ENCODE assay signal across 15 cellular contexts in the genomic region with DNA sequence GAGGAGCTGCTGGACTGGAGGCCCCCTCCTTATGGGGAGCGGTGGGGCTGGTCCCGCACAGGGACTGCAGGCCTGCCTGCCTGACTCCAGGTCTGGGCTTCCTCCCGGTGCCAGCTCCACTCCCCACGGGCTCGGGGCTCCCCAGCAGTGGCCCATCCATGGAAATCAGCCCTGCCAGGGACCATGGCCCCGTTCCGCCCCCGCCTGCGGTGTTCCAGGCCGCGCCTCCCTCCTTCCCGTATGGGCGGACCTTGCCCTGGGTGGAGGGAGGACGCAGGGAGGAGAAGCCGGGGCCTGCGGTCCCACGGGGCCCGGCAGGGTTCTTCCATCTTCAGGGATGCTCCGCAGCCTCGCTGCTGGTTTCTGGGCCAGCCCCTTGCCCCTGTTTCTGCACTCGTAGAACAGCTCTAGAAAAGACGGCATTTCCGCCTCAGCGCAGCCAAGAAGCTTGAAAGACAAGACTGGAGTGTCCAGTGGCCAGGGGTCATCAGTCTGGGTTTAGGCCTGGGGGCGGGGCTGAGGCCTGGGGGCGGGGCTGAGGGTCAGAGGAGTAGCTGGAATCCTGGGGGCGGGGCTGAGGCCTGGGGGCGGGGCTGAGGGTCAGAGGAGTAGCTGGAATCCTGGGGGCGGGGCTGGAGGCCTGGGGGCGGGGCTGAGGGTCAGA.
DNase-seq lines count a peak whose midpoint lies in the region; ATAC-seq and TF ChIP-seq lines count a peak whose summit lies in the region.
"Had no signal": no experiment of that assay in that cellular context is flagged by ENCODE, and none has a peak within 500 bp of the region (broad histone marks: within the 10 kb centered on the region; RNA-seq: fewer than 3 reads in every experiment).

No MANE protein-coding gene starts in this region.

- H3K27ac ChIP-seq in breast epithelium = no peak overlapping the region

- H3K9me3 ChIP-seq in ES-I3 (ENCODE audit: control insufficient read depth, insufficient read depth, low read length) (no peaks in the 10 kb centered on the region), iPS-15b (ENCODE audit: control insufficient read depth, insufficient read depth, low read length) (no peaks in the 10 kb centered on the region), breast epithelium (no peaks in the 10 kb centered on the region)
- H3K9me3 ChIP-seq: MG63 had no signal

- no peak for TF ChIP-seq POLR2A in breast epithelium (IDR thresholded peaks at IDR 0.05)

- intact Hi-C loops in posterior vena cava (cut with DNase I) (no loop called here), breast epithelium (cut with DNase I; ENCODE audit: low total_unique reads) (loop anchor here (1.0 kb wide), 1 partner anchor 14 kb away; no protein-coding TSS in a partner anchor)

- no peak for TF ChIP-seq CTCF in breast epithelium (IDR thresholded peaks at IDR 0.05)

- H3K36me3 ChIP-seq in ES-I3 (ENCODE audit: insufficient read depth, low read length) = no peaks in the 10 kb centered on the region
- peaks cover 3% of the 10 kb centered on the region for H3K36me3 ChIP-seq in iPS-15b (ENCODE audit: control insufficient read depth, insufficient read depth, low read length)
- H3K36me3 ChIP-seq in breast epithelium = no peaks in the 10 kb centered on the region
- H3K36me3 ChIP-seq: MG63 had no signal

- no peak for ATAC-seq in GM18519 (IDR thresholded peaks at IDR 0.05; ENCODE audit: low FRiP score, unreplicated experiment)
- ATAC-seq: PC-3 had no signal

- H3K9ac ChIP-seq in ES-I3 (ENCODE audit: low read depth, low read length) (peak overlapping the region; percentile 47; the same call in 1 of the 2 replicates), iPS-15b (ENCODE audit: low read depth, low read length) (no peak overlapping the region)

- H3K4me1 ChIP-seq in ES-I3 (ENCODE audit: insufficient read depth, low read length) (peaks cover 24% of the 10 kb centered on the region; the same call in 1 of the 2 replicates), iPS-15b (ENCODE audit: control insufficient read depth, insufficient read depth, low read length) (peaks cover 6% of the 10 kb centered on the region), breast epithelium (no peaks in the 10 kb centered on the region)

- H3K27me3 ChIP-seq in iPS-15b (ENCODE audit: control insufficient read depth, insufficient read depth, low read length) (no peaks in the 10 kb centered on the region), breast epithelium (peaks cover 0 to 36% of the 10 kb centered on the region in 2 donors)
- H3K27me3 ChIP-seq: MG63 had no signal

- H3K4me3 ChIP-seq in iPS-15b (ENCODE audit: low read depth, low read length) (peak overlapping the region; percentile 26), breast epithelium (no peak overlapping the region)
- H3K4me3 ChIP-seq: MG63 had no signal

- DNase-seq in NAMALWA (ENCODE audit: low spot score) (peak; percentile 15), posterior vena cava (ENCODE audit: low spot score) (peak; percentile 73), SIG-M5 treated with dmso at 0.1 percent for 504 hours (lab: John Stamatoyannopoulos, UW; ENCODE audit: unreplicated experiment) (no peak), breast epithelium (ENCODE audit: low spot score in 2 of 2) (no peak)
- DNase-seq: ACHN; CD4-positive, alpha-beta T cell; DND-41; MG63; NCI-H1105; NCI-H1694 treated with DMSO at 0.1 percent for 48 hours; NCI-H748 treated with DMSO at 0.1 percent for 48 hours; PC-3 had no signal

Comparison
In these comparisons a context has a peak if more than half of its experiments do, and no peak if none do; other contexts are left out.
1. DNase-seq: peak in NAMALWA (single experiment) and posterior vena cava (single experiment); none in SIG-M5 treated with dmso at 0.1 percent for 504 hours (single experiment) and breast epithelium (0 of 2).